22 cellular contexts compared by ENCODE assay signal in genomic region chr3:17081520-17081919, GRCh38.
"Had no signal": no experiment of that assay in that cellular context is flagged by ENCODE, and none has a peak within 500 bp of the region (broad histone marks: within the 10 kb centered on the region; RNA-seq: fewer than 3 reads in every experiment).

No MANE protein-coding gene starts in this region.

- H3K4me1 ChIP-seq: prostate gland, right lobe of liver, upper lobe of right lung had no signal

- H3K9me3 Mint-ChIP-seq: effector memory CD8-positive, alpha-beta T cell had no signal

- H3K9me3 ChIP-seq: prostate gland, right lobe of liver, spleen, thoracic aorta, upper lobe of right lung had no signal

- H3K4me3 Mint-ChIP-seq: activated CD8-positive, alpha-beta T cell treated with anti-CD3 and anti-CD28 coated beads, Interleukin-2, amount 10 ng/mL, durations not matched to agents 7 days and 5 days; activated naive CD8-positive, alpha-beta T cell treated with anti-CD3 and anti-CD28 coated beads, Interleukin-2, amount 10 ng/mL, durations not matched to agents 7 days and 5 days; activated T-cell treated with anti-CD3 and anti-CD28 coated beads, Interleukin-2, amount 50 U/mL, for 24 hours; brain; effector memory CD8-positive, alpha-beta T cell; neural crest cell; stimulated activated memory B cell treated with anti-CD40 and anti-IgM and Interleukin-4, amounts not matched to agents 10 μg/mL and 1 μg/mL and 100 μg/mL, for 72 hours had no signal

- DNase-seq: activated CD4-positive, alpha-beta T cell treated with anti-CD3 and anti-CD28 coated beads for 48 hours; activated CD4-positive, CD25-positive, alpha-beta regulatory T cell; activated CD8-positive, alpha-beta T cell treated with anti-CD3 and anti-CD28 coated beads, Interleukin-2, amount 10 ng/mL, durations not matched to agents 7 days and 5 days; activated naive CD4-positive, alpha-beta T cell treated with Interleukin-2 at 50 U/mL for 16 hours; activated naive CD8-positive, alpha-beta T cell treated with anti-CD3 and anti-CD28 coated beads, Interleukin-2, amount 10 ng/mL, durations not matched to agents 7 days and 5 days; activated T-cell treated with anti-CD3 and anti-CD28 coated beads, Interleukin-2, amount 50 U/mL, for 24 hours; amygdala; dermis blood vessel endothelial cell; effector memory CD8-positive, alpha-beta T cell; islet precursor cell; midbrain; right lobe of liver; spleen; stimulated activated CD4-positive, alpha-beta T cell treated with anti-CD3 and anti-CD28 coated beads, Interleukin-4, amount 100 ng/mL, for 4 hours; upper lobe of right lung had no signal

- H3K27me3 ChIP-seq: hepatocyte, right lobe of liver, spleen, upper lobe of right lung had no signal

- H3K27ac Mint-ChIP-seq: activated CD8-positive, alpha-beta T cell treated with anti-CD3 and anti-CD28 coated beads, Interleukin-2, amount 10 ng/mL, durations not matched to agents 7 days and 5 days; activated T-helper 2 cell treated with anti-CD3 and anti-CD28 coated beads, Interferon-gamma antibody, Interleukin-2, Interleukin-4, amounts not matched to agents 10 μg/mL and 5 μg/mL and 100 μg/mL, durations not matched to agents 14 hours and 24 hours and 36 hours; effector memory CD8-positive, alpha-beta T cell; stimulated activated memory B cell treated with anti-CD40 and anti-IgM and Interleukin-4, amounts not matched to agents 10 μg/mL and 1 μg/mL and 100 μg/mL, for 72 hours had no signal

- H3K4me3 ChIP-seq: hepatocyte, prostate gland, right lobe of liver, spleen, thoracic aorta, upper lobe of right lung had no signal

- H3K4me1 Mint-ChIP-seq: brain; neural crest cell; stimulated activated memory B cell treated with anti-CD40 and anti-IgM and Interleukin-4, amounts not matched to agents 10 μg/mL and 1 μg/mL and 100 μg/mL, for 72 hours had no signal

- H3K27me3 Mint-ChIP-seq: activated naive CD8-positive, alpha-beta T cell treated with anti-CD3 and anti-CD28 coated beads, Interleukin-2, amount 10 ng/mL, durations not matched to agents 7 days and 5 days; activated T-cell treated with anti-CD3 and anti-CD28 coated beads, Interleukin-2, amount 50 U/mL, for 24 hours; brain; effector memory CD8-positive, alpha-beta T cell; stimulated activated memory B cell treated with anti-CD40 and anti-IgM and Interleukin-4, amounts not matched to agents 10 μg/mL and 1 μg/mL and 100 μg/mL, for 72 hours had no signal

- ATAC-seq: activated CD8-positive, alpha-beta T cell treated with anti-CD3 and anti-CD28 coated beads, Interleukin-2, amount 10 ng/mL, durations not matched to agents 7 days and 5 days; effector memory CD8-positive, alpha-beta T cell; right lobe of liver; stimulated activated memory B cell treated with anti-CD40 and anti-IgM and Interleukin-4, amounts not matched to agents 10 μg/mL and 1 μg/mL and 100 μg/mL, for 72 hours; upper lobe of right lung had no signal

- H3K27ac ChIP-seq: hepatocyte, prostate gland, right lobe of liver, spleen, upper lobe of right lung had no signal
